In the genomic region with DNA sequence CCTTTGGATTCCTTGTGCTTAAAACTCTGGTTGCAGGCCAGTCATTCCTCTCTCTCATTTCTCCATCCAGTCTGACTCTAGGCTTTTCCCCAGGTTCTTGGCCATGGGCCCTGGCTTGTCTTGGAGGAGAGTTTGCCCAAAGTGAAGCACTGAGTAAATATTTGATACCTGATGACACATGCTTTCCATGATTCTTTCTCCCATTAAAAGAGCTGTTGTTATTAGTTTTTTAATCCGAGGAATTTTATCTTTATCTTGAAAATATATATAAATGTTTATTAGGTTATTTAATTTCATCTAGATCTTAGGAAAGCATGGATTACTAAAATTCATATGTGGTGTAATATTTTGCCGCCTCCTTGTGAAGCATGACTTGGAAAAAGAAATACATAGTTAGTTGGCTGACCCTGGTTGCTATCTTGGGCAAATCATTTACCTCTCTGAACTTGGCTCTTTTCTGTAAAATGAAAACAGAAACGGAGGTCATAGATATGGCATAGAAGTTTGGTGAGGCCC, we compare ENCODE assay signal across 10 cellular contexts.
DNase-seq lines count a peak whose midpoint lies in the region; ATAC-seq and TF ChIP-seq lines count a peak whose summit lies in the region.
"Had no signal": no experiment of that assay in that cellular context is flagged by ENCODE, and none has a peak within 500 bp of the region (broad histone marks: within the 10 kb centered on the region; RNA-seq: fewer than 3 reads in every experiment).

No MANE protein-coding gene starts in this region.

- peak; percentile 94 for ATAC-seq in body of pancreas
- no peak for ATAC-seq in HG02973 (IDR thresholded peaks at IDR 0.05; ENCODE audit: unreplicated experiment)

- H3K27me3 ChIP-seq in body of pancreas (no peaks in the 10 kb centered on the region), right atrium auricular region (no peaks in the 10 kb centered on the region), subcutaneous abdominal adipose tissue (ENCODE audit: control insufficient read depth in 5 of 5, insufficient read depth in 4 of 5, low read length in 5 of 5) (no peaks in the 10 kb centered on the region), suprapubic skin (no peaks in the 10 kb centered on the region)

- H3K4me1 ChIP-seq in body of pancreas = peaks cover 32% of the 10 kb centered on the region
- no peaks in the 10 kb centered on the region for H3K4me1 ChIP-seq in right atrium auricular region
- H3K4me1 ChIP-seq in subcutaneous abdominal adipose tissue (ENCODE audit: control insufficient read depth in 5 of 5, insufficient read depth in 5 of 5, low read length in 5 of 5) = peaks cover 0 to 34% (median 24%) of the 10 kb centered on the region in 5 donors
- peaks cover 12% of the 10 kb centered on the region for H3K4me1 ChIP-seq in suprapubic skin

- TF ChIP-seq CTCF in body of pancreas (IDR thresholded peaks at IDR 0.05) (no peak), right atrium auricular region (IDR thresholded peaks at IDR 0.05) (no peak), suprapubic skin (IDR thresholded peaks at IDR 0.05) (no peak)

- 11 to 16% methylated on average over 3 of the region's 3 CpGs for WGBS in body of pancreas, 2 donors
- 44% methylated on average over 3 of the region's 3 CpGs for WGBS in suprapubic skin

- H3K4me3 ChIP-seq in body of pancreas = no peak overlapping the region
- H3K4me3 ChIP-seq in right atrium auricular region = no peak overlapping the region
- no peak overlapping the region for H3K4me3 ChIP-seq in subcutaneous abdominal adipose tissue (ENCODE audit: low read depth in 1 of 5, low read length in 5 of 5)
- no peak overlapping the region for H3K4me3 ChIP-seq in suprapubic skin

- H3K36me3 ChIP-seq in body of pancreas (replicated peaks in 1 of 2; ENCODE audit: insufficient read depth in 1 of 2, low read depth in 2 of 2) = no peaks in the 10 kb centered on the region
- no peaks in the 10 kb centered on the region for H3K36me3 ChIP-seq in right atrium auricular region
- no peaks in the 10 kb centered on the region for H3K36me3 ChIP-seq in subcutaneous abdominal adipose tissue (ENCODE audit: control insufficient read depth in 5 of 5, insufficient read depth in 5 of 5, low read length in 5 of 5)
- H3K36me3 ChIP-seq in suprapubic skin = no peaks in the 10 kb centered on the region

- TF ChIP-seq EP300 in suprapubic skin (IDR thresholded peaks at IDR 0.05) = no peak

- DNase-seq in HS-5 (ENCODE audit: low read depth) (peak; percentile 38), body of pancreas (peak; percentile 78 to 86 (median 82)), right atrium auricular region (ENCODE audit: low spot score) (peak; percentile 79), activated gamma-delta T cell treated with Interleukin-2 at 50 U/mL for 16 hours (no peak), suprapubic skin (ENCODE audit: low spot score in 2 of 2) (no peak)
- no peak for DNase-seq in stimulated activated CD4-positive, alpha-beta T cell treated with anti-CD3 and anti-CD28 coated beads, Interleukin-2, amount 100 ng/mL, for 24 hours
- DNase-seq: NCI-H345, T-helper 2 cell had no signal

- H3K27ac ChIP-seq in body of pancreas = peak overlapping the region in 3 of 4 donors; percentile 31 to 77 (median 64)
- peak overlapping the region in 1 of 2 donors; percentile 56 for H3K27ac ChIP-seq in right atrium auricular region
- H3K27ac ChIP-seq in subcutaneous abdominal adipose tissue (ENCODE audit: low read depth, low read length) = peak overlapping the region; percentile 87
- H3K27ac ChIP-seq in suprapubic skin = no peak overlapping the region

- intact Hi-C loops in body of pancreas (cut with DNase I) = no loop called here

- peak overlapping the region in 2 of 5 donors; percentile 35 to 52 for H3K9ac ChIP-seq in subcutaneous abdominal adipose tissue (ENCODE audit: low read length in 5 of 5)

- no peaks in the 10 kb centered on the region for H3K9me3 ChIP-seq in body of pancreas
- no peaks in the 10 kb centered on the region for H3K9me3 ChIP-seq in right atrium auricular region
- no peaks in the 10 kb centered on the region for H3K9me3 ChIP-seq in subcutaneous abdominal adipose tissue (ENCODE audit: control insufficient read depth in 5 of 5, low read length in 5 of 5)
- no peaks in the 10 kb centered on the region for H3K9me3 ChIP-seq in suprapubic skin

- TF ChIP-seq POLR2A in body of pancreas (IDR thresholded peaks at IDR 0.05) = no peak
- no peak for TF ChIP-seq POLR2A in suprapubic skin (IDR thresholded peaks at IDR 0.05)

Comparison
In these comparisons a context has a peak if more than half of its experiments do, and no peak if none do; other contexts are left out.
1. DNase-seq: peak in HS-5 (single experiment), body of pancreas (4 of 4) and right atrium auricular region (single experiment); none in activated gamma-delta T cell treated with Interleukin-2 at 50 U/mL for 16 hours (single experiment), suprapubic skin (0 of 2) and stimulated activated CD4-positive, alpha-beta T cell treated with anti-CD3 and anti-CD28 coated beads, Interleukin-2, amount 100 ng/mL, for 24 hours (0 of 2).